In genomic region chr5:124444147-124444775, GRCh38 we compare ENCODE assay signal across 1 cellular context.
TF ChIP-seq lines count a peak whose summit lies in the region.

No MANE protein-coding gene starts in this region.

TF ChIP-seq in SK-N-SH treated with all-trans-retinoic acid at 6 μM for 48 hours, 23 proteins besides CTCF, POLR2A, EP300 and RAD21 (continued from another document):
- TF ChIP-seq CREB5 (CRISPR knock-in tag; IDR thresholded peaks at IDR 0.05; ENCODE audit: low read depth) = no peak
- TF ChIP-seq GLIS3 (CRISPR knock-in tag; IDR thresholded peaks at IDR 0.05) = no peak
